ENCODE assay signal across 1 cellular context in the genomic region with DNA sequence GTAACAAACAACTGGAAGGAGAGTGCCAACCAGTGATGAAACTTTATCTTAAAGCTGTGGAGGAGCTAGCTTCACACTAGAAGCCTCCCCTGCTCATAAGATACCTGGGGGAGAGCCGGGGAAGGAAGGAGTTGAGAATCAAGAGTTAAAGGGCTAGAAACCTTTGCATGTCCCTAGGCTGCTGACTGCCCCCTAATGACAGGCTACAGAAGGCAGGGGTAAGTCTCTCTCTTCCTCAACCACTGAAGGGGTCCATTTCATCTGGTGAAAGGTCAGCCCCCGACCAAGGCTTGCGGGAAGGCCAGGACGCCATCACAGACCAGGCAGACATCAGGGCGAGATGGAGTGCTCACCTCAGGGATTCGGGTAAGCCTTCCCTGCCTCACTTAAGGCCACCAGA.
TF ChIP-seq lines count a peak whose summit lies in the region.

No MANE protein-coding gene starts in this region.

TF ChIP-seq in HepG2, 621 proteins besides CTCF, POLR2A, EP300 and RAD21 (continued from another document):
- TF ChIP-seq STAG1 (CRISPR knock-in tag; IDR thresholded peaks at IDR 0.05) = peak; percentile 36
